15 cellular contexts compared by ENCODE assay signal in genomic region chr9:124390812-124391658, GRCh38. TPM values are rescaled to one million over a fixed set of nuclear protein-coding genes. Genes with fewer than 3 reads are reported as not detected.
DNase-seq lines count a peak whose midpoint lies in the region; ATAC-seq and TF ChIP-seq lines count a peak whose summit lies in the region.
"Had no signal": no experiment of that assay in that cellular context is flagged by ENCODE, and none has a peak within 500 bp of the region (broad histone marks: within the 10 kb centered on the region; RNA-seq: fewer than 3 reads in every experiment).

No MANE protein-coding gene starts in this region.

- H3K27ac Mint-ChIP-seq in MCF 10A (ENCODE audit: low read depth, unreplicated experiment) = no peak overlapping the region

- dilution Hi-C loops in mammary epithelial cell (cut with HindIII; ENCODE audit: low sequenced_read_pairs) = loop anchor here (5.0 to 10.0 kb wide), 2 partner anchors 96 to 334 kb away; no protein-coding TSS in a partner anchor

- H3K36me3 ChIP-seq in mammary epithelial cell (ENCODE audit: insufficient read depth, low read length) = peaks cover 8% of the 10 kb centered on the region
- H3K36me3 ChIP-seq: ovary had no signal

- peaks cover 32% of the 10 kb centered on the region for H3K4me1 ChIP-seq in mammary epithelial cell (ENCODE audit: insufficient read depth, low read length)

- peak; percentile 55 for DNase-seq in MCF 10A (ENCODE audit: unreplicated experiment)
- no peak for DNase-seq in mammary epithelial cell
- peak; percentile 16 for DNase-seq in OCI-M1 (lab: John Stamatoyannopoulos, UW)
- DNase-seq in fibroblast of pulmonary artery (ENCODE audit: low read depth) = peak; percentile 22
- no peak for DNase-seq in left ventricle myocardium superior
- no peak for DNase-seq in lower leg skin (ENCODE audit: low spot score in 2 of 2)
- no peak for DNase-seq in kidney tubule cell (ENCODE audit: low spot score)
- DNase-seq: activated CD4-positive, alpha-beta T cell treated with anti-CD3 and anti-CD28 coated beads for 4 hours; NCI-H1105 treated with DMSO at 0.1 percent for 48 hours; ovary; Right ventricle myocardium superior had no signal

- peaks cover 64% of the 10 kb centered on the region for H3K4me1 Mint-ChIP-seq in MCF 10A (ENCODE audit: insufficient read depth, unreplicated experiment)

- peaks cover 6% of the 10 kb centered on the region for H4K20me1 ChIP-seq in mammary epithelial cell (ENCODE audit: insufficient read depth, low read length)

- no peak overlapping the region for H3K9ac ChIP-seq in mammary epithelial cell (ENCODE audit: insufficient read depth, low read length)
- H3K9ac ChIP-seq: BLaER1 treated with 17β-estradiol and CSF1 and Interleukin-3, amounts not matched to agents 10 nM and 100 nM had no signal

- no peak for ATAC-seq in left ventricle myocardium superior
- no peak for ATAC-seq in activated CD4-positive, CD25-positive, alpha-beta regulatory T cell treated with anti-CD3 and anti-CD28 coated beads, Interleukin-2, amount 50 U/mL, for 24 hours

- no peak overlapping the region for H3K27ac ChIP-seq in mammary epithelial cell (ENCODE audit: insufficient read depth, low read depth, low read length)
- H3K27ac ChIP-seq: BLaER1 treated with 17β-estradiol and CSF1 and Interleukin-3, amounts not matched to agents 10 nM and 100 nM; ovary had no signal

- TF ChIP-seq CTCF in MCF 10A (IDR thresholded peaks at IDR 0.05; ENCODE audit: unreplicated experiment) = no peak
- no peak for TF ChIP-seq CTCF in mammary epithelial cell (conservative IDR thresholded peaks at IDR 0.05 in 1 of 2, IDR thresholded peaks at IDR 0.05 in 1 of 2; ENCODE audit: extremely low read depth in 1 of 2, insufficient read depth in 1 of 2, low read depth in 1 of 2, low read length in 2 of 2)
- no peak for TF ChIP-seq CTCF in fibroblast of pulmonary artery (IDR thresholded peaks at IDR 0.05; ENCODE audit: low read length, missing control alignments)
- TF ChIP-seq CTCF in lower leg skin (IDR thresholded peaks at IDR 0.05) = no peak

- in situ Hi-C loops in mammary epithelial cell (cut with MboI; ENCODE audit: low sequenced_read_pairs in 2 of 2) = no loop called here

- H3K9me3 Mint-ChIP-seq in MCF 10A (ENCODE audit: unreplicated experiment) = no peaks in the 10 kb centered on the region

- CTCF ChIA-PET in MCF 10A (lab: Yijun Ruan, JAX) = interaction anchor here (0.6 to 3.3 kb wide), 11 partner anchors 8 to 272 kb away, joined by 3 to 24 read pairs (median 4); partner anchors contain the start of gene PSMB7
- CTCF ChIA-PET in mammary epithelial cell (lab: Charles Lee; ENCODE audit: low non-redundant PET) = interaction anchor here (0.6 kb wide), 1 partner anchor 265 kb away, joined by 3 read pairs; no protein-coding TSS in a partner anchor

- H3K27me3 Mint-ChIP-seq in MCF 10A (ENCODE audit: insufficient read depth, unreplicated experiment) = no peaks in the 10 kb centered on the region

- no peak for TF ChIP-seq POLR2A in lower leg skin (IDR thresholded peaks at IDR 0.05)

- H3K4me3 ChIP-seq in mammary epithelial cell (replicated peaks in 1 of 3; ENCODE audit: insufficient read depth in 1 of 3, low read depth in 2 of 3, low read length in 3 of 3) (no peak overlapping the region), fibroblast of pulmonary artery (replicated peaks; ENCODE audit: low read depth, low read length) (no peak overlapping the region), lower leg skin (ENCODE audit: low read depth, poor library complexity, severe bottlenecking) (no peak overlapping the region)
- H3K4me3 ChIP-seq: BLaER1 treated with 17β-estradiol and CSF1 and Interleukin-3, amounts not matched to agents 10 nM and 100 nM; ovary had no signal

- POLR2A ChIA-PET in MCF 10A (lab: Yijun Ruan, JAX) = interaction anchor here (1.9 kb wide), 1 partner anchor 10 kb away, joined by 5 read pairs; no protein-coding TSS in a partner anchor

- no TSS peak for BruUV-seq in MCF 10A (replicated peaks; lab: Mats Ljungman, UMichigan)
- no TSS peak for BruUV-seq in mammary epithelial cell (replicated peaks; lab: Mats Ljungman, UMichigan)

- H2AFZ ChIP-seq in mammary epithelial cell (ENCODE audit: low read depth, low read length) = no peak overlapping the region

- H3K4me3 Mint-ChIP-seq in MCF 10A (ENCODE audit: unreplicated experiment) = no peak overlapping the region

- WGBS in mammary epithelial cell (ENCODE audit: low coverage, missing lambda C conversion rate) = 93% methylated on average over 9 of the region's 9 CpGs
- 58 to 62% methylated on average over 9 of the region's 9 CpGs for WGBS in lower leg skin, 2 donors

- no peaks in the 10 kb centered on the region for H3K9me3 ChIP-seq in mammary epithelial cell (replicated peaks; ENCODE audit: insufficient read depth, low read length)
- H3K9me3 ChIP-seq: BLaER1 treated with 17β-estradiol and CSF1 and Interleukin-3, amounts not matched to agents 10 nM and 100 nM; ovary had no signal

- no peaks in the 10 kb centered on the region for H3K27me3 ChIP-seq in mammary epithelial cell (ENCODE audit: insufficient read depth, low read length)
- H3K27me3 ChIP-seq: BLaER1 treated with 17β-estradiol and CSF1 and Interleukin-3, amounts not matched to agents 10 nM and 100 nM; ovary had no signal

- peaks cover 94% of the 10 kb centered on the region for H3K79me2 ChIP-seq in mammary epithelial cell (ENCODE audit: insufficient read depth, low read length)

- intact Hi-C loops in MCF 10A (cut with micrococcal nuclease) = loop anchor here (10.0 kb wide), 1 partner anchor 266 kb away; no protein-coding TSS in a partner anchor
- intact Hi-C loops in mammary epithelial cell (cut with micrococcal nuclease) = no loop called here
- intact Hi-C loops in left ventricle myocardium superior (cut with micrococcal nuclease) = no loop called here
- intact Hi-C loops in lower leg skin (cut with DNase I; ENCODE audit: low total_unique reads) = no loop called here

- H3K36me3 Mint-ChIP-seq in MCF 10A (ENCODE audit: insufficient read depth, unreplicated experiment) = peaks cover 30% of the 10 kb centered on the region

- H3K4me2 ChIP-seq in mammary epithelial cell (ENCODE audit: insufficient read depth, low read depth, low read length) = no peak overlapping the region
- H3K4me2 ChIP-seq: BLaER1 treated with 17β-estradiol and CSF1 and Interleukin-3, amounts not matched to agents 10 nM and 100 nM had no signal

RNA-seq across cellular contexts. Expression of gene PSMB7, which starts 24.2 kb away (rescaled TPM):
- total RNA-seq in MCF 10A (2022) = 264 and 352 TPM in 2 replicates
- total RNA-seq in mammary epithelial cell = 100 to 1,000 TPM; 124 to 213 TPM
- polyA plus RNA-seq in mammary epithelial cell = 325 TPM
- 183 TPM for polyA minus RNA-seq in mammary epithelial cell
- total RNA-seq in left ventricle myocardium superior = 173 TPM
- total RNA-seq in lower leg skin = 100 to 1,000 TPM; 149 to 187 (median 165) TPM

RNA-seq across cellular contexts. Expression of gene ADGRD2, which starts 59.2 kb away (rescaled TPM):
- total RNA-seq in MCF 10A (2022) = not detected in 2 replicates
- under 1 TPM; 0.50 to 0.52 TPM for total RNA-seq in mammary epithelial cell
- 0.10 TPM for polyA plus RNA-seq in mammary epithelial cell
- not detected for polyA minus RNA-seq in mammary epithelial cell
- total RNA-seq in left ventricle myocardium superior = not detected
- total RNA-seq in lower leg skin = under 1 TPM in 3 of 4 donors, not detected in 1; 0.20 to 0.49 (median 0.36) TPM
- total RNA-seq: ovary, Right ventricle myocardium superior, urinary bladder had no signal
- polyA plus RNA-seq: keratinocyte, ovary, urinary bladder had no signal

Comparison
In these comparisons a context has a peak if more than half of its experiments do, and no peak if none do; other contexts are left out.
1. DNase-seq: peak in MCF 10A (single experiment), OCI-M1 (single experiment) and fibroblast of pulmonary artery (single experiment); none in mammary epithelial cell (single experiment), left ventricle myocardium superior (single experiment), lower leg skin (0 of 2) and kidney tubule cell (single experiment).